ENCODE assay signal across 16 cellular contexts in genomic region chr15:60713096-60714084, GRCh38.
DNase-seq lines count a peak whose midpoint lies in the region; ATAC-seq and TF ChIP-seq lines count a peak whose summit lies in the region.
"Had no signal": no experiment of that assay in that cellular context is flagged by ENCODE, and none has a peak within 500 bp of the region (broad histone marks: within the 10 kb centered on the region; RNA-seq: fewer than 3 reads in every experiment).

No MANE protein-coding gene starts in this region.

- intact Hi-C loops in right lobe of liver (cut with DNase I) = no loop called here
- intact Hi-C loops in spleen (cut with DNase I; ENCODE audit: low total_unique reads) = no loop called here
- intact Hi-C loops in transverse colon (cut with DNase I; ENCODE audit: low total_unique reads) = no loop called here

- H3K9me3 ChIP-seq in Karpas-422 (ENCODE audit: low read length) (no peaks in the 10 kb centered on the region), right lobe of liver (no peaks in the 10 kb centered on the region), spleen (no peaks in the 10 kb centered on the region), transverse colon (no peaks in the 10 kb centered on the region)

- no peaks in the 10 kb centered on the region for H3K79me2 ChIP-seq in Karpas-422 (ENCODE audit: low read length)

- H3K27me3 ChIP-seq in Karpas-422 (ENCODE audit: low read length) (no peaks in the 10 kb centered on the region), right lobe of liver (no peaks in the 10 kb centered on the region), spleen (replicated peaks in 1 of 7) (no peaks in the 10 kb centered on the region), transverse colon (no peaks in the 10 kb centered on the region)

- peak; percentile 22 to 40 (median 28) for ATAC-seq in right lobe of liver
- ATAC-seq in GM21723 (IDR thresholded peaks at IDR 0.05; ENCODE audit: unreplicated experiment) = no peak
- ATAC-seq: stimulated activated naive CD8-positive, alpha-beta T cell treated with anti-CD3 and anti-CD28 coated beads, Interleukin-15, amount 100 ng/mL, for 72 hours had no signal

- H3K9me2 ChIP-seq in Karpas-422 (replicated peaks; ENCODE audit: insufficient read depth, low read length) = no peaks in the 10 kb centered on the region

- H3K27ac ChIP-seq in Karpas-422 (ENCODE audit: low read length) (no peak overlapping the region), right lobe of liver (no peak overlapping the region), spleen (peak overlapping the region in 6 of 8 donors; percentile 7 to 40 (median 19)), transverse colon (peak overlapping the region in 1 of 4 donors; percentile 7)
- H3K27ac ChIP-seq: SK-N-MC had no signal

- no peak overlapping the region for H3K4me2 ChIP-seq in Karpas-422 (ENCODE audit: low read depth, low read length, poor library complexity, severe bottlenecking)

- in situ Hi-C loops in GM13976 (cut with MboI; ENCODE audit: low sequenced_read_pairs, unreplicated experiment) (no loop called here), transverse colon (cut with MboI; ENCODE audit: low pct_ligation_motif_present in 1 of 4, low pct_unique_long_range_greater_than_20kb in 1 of 4, low sequenced_read_pairs in 3 of 4) (no loop called here)

- H3K36me3 ChIP-seq in Karpas-422 (ENCODE audit: insufficient read depth, low read length) (no peaks in the 10 kb centered on the region), right lobe of liver (no peaks in the 10 kb centered on the region), spleen (no peaks in the 10 kb centered on the region), transverse colon (no peaks in the 10 kb centered on the region)

- DNase-seq in Karpas-422 (peak; percentile 32), dermis blood vessel endothelial cell (peak; percentile 71), right lobe of liver (no peak), spleen (no peak), GM13976 (ENCODE audit: low spot score) (no peak), DMS79 treated with DMSO at 0.1 percent for 48 hours (lab: John Stamatoyannopoulos, UW) (no peak), transverse colon (no peak)
- DNase-seq: activated T-cell treated with anti-CD3 and anti-CD28 coated beads, Interleukin-2, amount 50 U/mL, for 1 hour; COR-L47; erythroblast; islet precursor cell; NCI-H1436; stimulated activated CD4-positive, alpha-beta T cell treated with anti-CD3 and anti-CD28 coated beads, Interleukin-4, amount 100 ng/mL, for 4 hours; stimulated activated naive CD8-positive, alpha-beta T cell treated with anti-CD3 and anti-CD28 coated beads, Interleukin-15, amount 100 ng/mL, for 72 hours had no signal

- H4K20me1 ChIP-seq in Karpas-422 (ENCODE audit: insufficient read depth, low read depth, low read length) = no peaks in the 10 kb centered on the region

- WGBS in right lobe of liver (ENCODE audit: insufficient coverage, low coverage, low lambda C conversion rate, missing lambda C conversion rate) = 66% methylated on average over 9 of the region's 10 CpGs
- WGBS in spleen, 5 donors = 78 to 87% (median 80%) methylated on average over 10 of the region's 10 CpGs
- WGBS in transverse colon (ENCODE audit: low coverage in 1 of 2), 2 donors = 64 to 82% methylated on average over 7 to 10 of the region's 10 CpGs

- no peak overlapping the region for H3K4me3 ChIP-seq in Karpas-422 (ENCODE audit: low read length)
- no peak overlapping the region for H3K4me3 ChIP-seq in right lobe of liver
- H3K4me3 ChIP-seq in spleen = no peak overlapping the region
- H3K4me3 ChIP-seq in transverse colon = no peak overlapping the region
- H3K4me3 ChIP-seq: SK-N-MC had no signal

- H2AFZ ChIP-seq in Karpas-422 (ENCODE audit: low read length) = no peak overlapping the region

- no peak overlapping the region for H3K9ac ChIP-seq in Karpas-422 (ENCODE audit: low read length)

- TF ChIP-seq EP300 in transverse colon (IDR thresholded peaks at IDR 0.05; ENCODE audit: low read depth) = no peak

- TF ChIP-seq POLR2A in right lobe of liver (IDR thresholded peaks at IDR 0.05) (no peak), spleen (IDR thresholded peaks at IDR 0.05) (no peak), transverse colon (IDR thresholded peaks at IDR 0.05) (no peak)

- TF ChIP-seq CTCF in right lobe of liver (IDR thresholded peaks at IDR 0.05) (no peak), spleen (IDR thresholded peaks at IDR 0.05 in 8 of 11, conservative IDR thresholded peaks at IDR 0.05 in 3 of 11) (no peak), GM13976 (IDR thresholded peaks at IDR 0.05; ENCODE audit: borderline replicate concordance, control extremely low read depth, extremely low read depth, insufficient read depth, missing control alignments) (no peak), transverse colon (IDR thresholded peaks at IDR 0.05) (no peak)

- H3K4me1 ChIP-seq in Karpas-422 (ENCODE audit: low read length) (no peaks in the 10 kb centered on the region), right lobe of liver (peaks cover 0 to 16% (median 2%) of the 10 kb centered on the region in 4 donors), spleen (peaks cover 0 to 10% (median 0%) of the 10 kb centered on the region in 6 donors), transverse colon (peaks cover 0 to 5% (median 1%) of the 10 kb centered on the region in 4 donors)

Comparison
In these comparisons a context has a peak if more than half of its experiments do, and no peak if none do; other contexts are left out.
1. DNase-seq: peak in Karpas-422 (single experiment) and dermis blood vessel endothelial cell (single experiment); none in right lobe of liver (0 of 3), spleen (single experiment), GM13976 (single experiment), DMS79 treated with DMSO at 0.1 percent for 48 hours (single experiment) and transverse colon (single experiment).
2. H3K27ac ChIP-seq: peak in spleen (6 of 8); none in Karpas-422 (single experiment) and right lobe of liver (0 of 3).